In genomic region chr19:10503002-10503789, GRCh38 we compare ENCODE assay signal across 8 cellular contexts. TPM values are rescaled to one million over a fixed set of nuclear protein-coding genes. Genes with fewer than 3 reads are reported as not detected.
A peak's percentile ranks its signal among the peaks of the same experiment; 100 is the strongest.
DNase-seq lines count a peak whose midpoint lies in the region; ATAC-seq and TF ChIP-seq lines count a peak whose summit lies in the region.

TSS of gene KEAP1 (minus strand) at chr19:10503356. CDS start at chr19:10500033, 3,323 bp downstream.

- H3K4me3 ChIP-seq in Peyer's patch (peak within 1 kb of the TSS; percentile 79 to 100 (median 96)), body of pancreas (peak within 1 kb of the TSS; percentile 72 to 73), iPS-18a (ENCODE audit: low read length) (peak within 1 kb of the TSS; percentile 88), skeletal muscle cell (ENCODE audit: low read depth, low read length) (peak within 1 kb of the TSS; percentile 91)

- H3K9ac ChIP-seq in iPS-18a (ENCODE audit: low read length) = peak within 1 kb of the TSS; percentile 97

- peak; percentile 20 for ATAC-seq in HG03280 (IDR thresholded peaks at IDR 0.05; ENCODE audit: unreplicated experiment)
- ATAC-seq in body of pancreas = peak; percentile 28

- WGBS in body of pancreas, 2 donors = 3 to 7% methylated on average over 30 to 59 of the region's 73 CpGs

- TF ChIP-seq CTCF in Peyer's patch (IDR thresholded peaks at IDR 0.05) (no peak), body of pancreas (IDR thresholded peaks at IDR 0.05) (peak in 1 of 7 experiments; percentile 3)

- TF ChIP-seq POLR2A in Peyer's patch (IDR thresholded peaks at IDR 0.05) (no peak), body of pancreas (IDR thresholded peaks at IDR 0.05) (peak in 1 of 3 donors; percentile 6)

- DNase-seq in activated gamma-delta T cell treated with Interleukin-2 at 50 U/mL for 16 hours (peak; percentile 30), activated gamma-delta T cell (lab: John Stamatoyannopoulos, UW) (no peak), Peyer's patch (peak; percentile 36 to 70 (median 64)), body of pancreas (peak; percentile 28 to 58 (median 52)), skeletal muscle cell (ENCODE audit: low read depth) (no peak), GM19238 (ENCODE audit: insufficient read length, low spot score) (no peak)

- H3K27me3 ChIP-seq in Peyer's patch (no peaks in the 10 kb centered on the region), body of pancreas (no peaks in the 10 kb centered on the region), iPS-18a (ENCODE audit: control insufficient read depth, insufficient read depth, low read length) (peaks cover 4% of the 10 kb centered on the region)

- H3K27ac ChIP-seq in Peyer's patch (peak within 1 kb of the TSS; percentile 97 to 99 (median 98)), body of pancreas (peak within 1 kb of the TSS; percentile 95 to 99 (median 98)), iPS-18a (ENCODE audit: low read length) (peak within 1 kb of the TSS; percentile 91)

- intact Hi-C loops in body of pancreas (cut with DNase I) = no loop called here

- H3K4me1 ChIP-seq in Peyer's patch (peaks cover 0 to 42% (median 11%) of the 10 kb centered on the region in 4 donors), body of pancreas (peaks cover 45% of the 10 kb centered on the region), iPS-18a (ENCODE audit: control insufficient read depth, low read depth, low read length) (peaks cover 22% of the 10 kb centered on the region)

- H3K36me3 ChIP-seq in Peyer's patch = peaks cover 0 to 10% (median 0%) of the 10 kb centered on the region in 3 donors
- peaks cover 2 to 3% of the 10 kb centered on the region in 2 donors for H3K36me3 ChIP-seq in body of pancreas (replicated peaks in 1 of 2; ENCODE audit: insufficient read depth in 1 of 2, low read depth in 2 of 2)
- peaks cover 17% of the 10 kb centered on the region for H3K36me3 ChIP-seq in iPS-18a (ENCODE audit: control insufficient read depth, low read depth, low read length)

- H3K9me3 ChIP-seq in Peyer's patch = no peaks in the 10 kb centered on the region
- H3K9me3 ChIP-seq in body of pancreas = no peaks in the 10 kb centered on the region
- H3K9me3 ChIP-seq in iPS-18a (ENCODE audit: control insufficient read depth, low read depth, low read length) = no peaks in the 10 kb centered on the region

RNA-seq across cellular contexts. Expression of gene KEAP1, which starts in this region (rescaled TPM):
- total RNA-seq in Peyer's patch (10 to 100 TPM; 44.2 to 53.6 (median 46.9) TPM), body of pancreas (10 to 100 TPM; 30.9 to 37.6 TPM)

Comparison
In these comparisons a context has a peak if more than half of its experiments do, and no peak if none do; other contexts are left out.
1. DNase-seq: peak in activated gamma-delta T cell treated with Interleukin-2 at 50 U/mL for 16 hours (single experiment), Peyer's patch (3 of 3) and body of pancreas (4 of 4); none in activated gamma-delta T cell (single experiment), skeletal muscle cell (single experiment) and GM19238 (single experiment).
2. Peak in every context shown above with its lines, with median percentiles within 50 percentile points of each other: H3K27ac ChIP-seq and H3K4me3 ChIP-seq.